Comparison of ENCODE assay signal across 10 cellular contexts in the genomic region with DNA sequence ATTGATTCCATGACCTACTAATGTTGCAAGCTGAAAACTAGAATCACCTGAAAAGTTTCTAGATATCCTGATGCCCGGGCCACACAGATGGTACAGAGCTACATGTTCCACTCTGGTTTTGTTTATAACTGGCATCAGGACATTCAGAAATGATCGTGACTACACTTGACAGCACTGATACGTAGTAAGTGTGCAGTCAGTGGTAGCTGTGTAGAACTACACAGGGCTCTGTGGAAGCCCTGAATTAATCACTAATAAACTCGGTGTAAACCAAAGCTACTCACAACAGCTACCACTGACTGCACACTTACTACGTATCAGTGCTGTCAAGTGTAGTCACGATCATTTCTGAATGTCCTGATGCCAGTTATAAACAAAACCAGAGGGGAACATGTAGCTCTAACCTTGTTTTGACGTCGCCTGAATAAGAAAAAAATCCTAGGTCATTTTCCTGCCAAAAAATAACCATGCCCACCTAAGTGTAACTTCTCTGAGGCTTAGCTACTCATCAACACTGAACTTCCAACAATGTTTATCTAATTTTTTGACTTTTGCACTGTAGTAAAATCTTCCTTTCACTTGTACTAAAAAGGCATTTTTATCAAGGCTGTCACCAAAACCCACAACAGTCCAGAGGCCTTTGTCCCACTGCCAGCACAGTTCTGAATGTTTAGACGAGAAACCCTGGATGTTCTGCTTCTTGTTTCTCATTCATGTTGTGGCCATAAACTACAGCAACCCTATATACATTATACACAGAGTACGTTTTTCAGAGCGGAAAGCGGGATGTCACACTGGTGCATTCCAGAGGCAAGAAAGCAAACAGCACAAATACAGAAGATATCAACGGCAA.
DNase-seq lines count a peak whose midpoint lies in the region; ATAC-seq and TF ChIP-seq lines count a peak whose summit lies in the region.
"Had no signal": no experiment of that assay in that cellular context is flagged by ENCODE, and none has a peak within 500 bp of the region (broad histone marks: within the 10 kb centered on the region; RNA-seq: fewer than 3 reads in every experiment).

No MANE protein-coding gene starts in this region.

- TF ChIP-seq RAD21 in SK-N-SH (IDR thresholded peaks at IDR 0.05; ENCODE audit: low read length), result no peak

- peaks cover 2% of the 10 kb centered on the region for H3K9me3 Mint-ChIP-seq in nephron

- H3K36me3 ChIP-seq in SK-N-SH (replicated peaks in 1 of 2; ENCODE audit: control insufficient read depth in 1 of 2, insufficient read depth in 2 of 2, low read length in 1 of 2) (no peaks in the 10 kb centered on the region), vagina (peaks cover 0 to 22% of the 10 kb centered on the region in 2 donors)

- H3K4me1 Mint-ChIP-seq in nephron, result peaks cover 66% of the 10 kb centered on the region

- H3K9me3 ChIP-seq in SK-N-SH (no peaks in the 10 kb centered on the region), vagina (no peaks in the 10 kb centered on the region)

- CTCF ChIA-PET in SK-N-SH (lab: Yijun Ruan, JAX), result interaction anchor here (0.8 kb wide), 1 partner anchor 570 kb away, joined by 3 read pairs; no protein-coding TSS in a partner anchor

- peak overlapping the region; percentile 95 to 99 (median 99) for H3K27ac Mint-ChIP-seq in nephron
- H3K27ac Mint-ChIP-seq: activated naive CD8-positive, alpha-beta T cell had no signal

- TF ChIP-seq CTCF in SK-N-SH (IDR thresholded peaks at IDR 0.05) (no peak), nephron (IDR thresholded peaks at IDR 0.05; ENCODE audit: unreplicated experiment in 3 of 3) (no peak), vagina (IDR thresholded peaks at IDR 0.05) (no peak)

- peaks cover 22% of the 10 kb centered on the region; the same call in 1 of the 2 replicates for H3K27me3 ChIP-seq in SK-N-SH (ENCODE audit: insufficient read depth)
- no peaks in the 10 kb centered on the region for H3K27me3 ChIP-seq in vagina

- H3K4me3 ChIP-seq in SK-N-SH (ENCODE audit: low read depth in 2 of 2, low read length in 1 of 2), result no peak overlapping the region
- no peak overlapping the region for H3K4me3 ChIP-seq in vagina

- H3K9ac ChIP-seq in SK-N-SH, result no peak overlapping the region
- H3K9ac ChIP-seq: parathyroid adenoma had no signal

- peak overlapping the region in 1 of 3 experiments; percentile 6 for H3K4me3 Mint-ChIP-seq in nephron
- H3K4me3 Mint-ChIP-seq: activated naive CD8-positive, alpha-beta T cell had no signal

- POLR2A ChIA-PET in SK-N-SH (lab: Yijun Ruan, JAX), result no interaction called here

- no peak overlapping the region for H2AFZ ChIP-seq in SK-N-SH (ENCODE audit: low read depth)
- H2AFZ ChIP-seq: parathyroid adenoma had no signal

- peak overlapping the region; percentile 54; the same call in 1 of the 2 replicates for H3K4me2 ChIP-seq in SK-N-SH

- no peak for TF ChIP-seq POLR2A in vagina (IDR thresholded peaks at IDR 0.05)

- no peaks in the 10 kb centered on the region for H3K79me2 ChIP-seq in SK-N-SH (ENCODE audit: insufficient read depth)
- H3K79me2 ChIP-seq: parathyroid adenoma had no signal

- H3K27me3 Mint-ChIP-seq in nephron (ENCODE audit: low read depth), result peaks cover 3% of the 10 kb centered on the region
- H3K27me3 Mint-ChIP-seq: activated naive CD8-positive, alpha-beta T cell had no signal

- H3K9me2 ChIP-seq in SK-N-SH, result no peaks in the 10 kb centered on the region

- H3K36me3 Mint-ChIP-seq in nephron (ENCODE audit: low read depth), result peaks cover 49% of the 10 kb centered on the region

- no peak overlapping the region for H3K27ac ChIP-seq in SK-N-SH (ENCODE audit: low read depth in 2 of 2, low read length in 1 of 2)
- peak overlapping the region; percentile 71 for H3K27ac ChIP-seq in vagina
- H3K27ac ChIP-seq: parathyroid adenoma had no signal

- H4K20me1 ChIP-seq in SK-N-SH (ENCODE audit: insufficient read depth), result no peaks in the 10 kb centered on the region

- ATAC-seq in HG03280 (IDR thresholded peaks at IDR 0.05; ENCODE audit: unreplicated experiment), result no peak

- H3K4me1 ChIP-seq in SK-N-SH (ENCODE audit: control insufficient read depth in 1 of 2, insufficient read depth in 2 of 2, low read depth in 1 of 2, low read length in 1 of 2) (no peaks in the 10 kb centered on the region), vagina (peaks cover 53% of the 10 kb centered on the region)
- H3K4me1 ChIP-seq: parathyroid adenoma had no signal

- no peak for TF ChIP-seq EP300 in SK-N-SH (IDR thresholded peaks at IDR 0.05; ENCODE audit: borderline replicate concordance in 1 of 2, low read depth in 1 of 2, low read length in 1 of 2)

- 6% methylated on average over 13 of the region's 13 CpGs for WGBS in SK-N-SH (ENCODE audit: low lambda C conversion rate)

- DNase-seq in SK-N-SH (no peak), fibroblast of peridontal ligament (ENCODE audit: extremely low read depth) (peak; percentile 72), vagina (ENCODE audit: extremely low spot score in 2 of 2) (peak in 1 of 2 donors; percentile 62), DMS114 treated with DMSO at 0.1 percent for 48 hours (lab: John Stamatoyannopoulos, UW; ENCODE audit: unreplicated experiment) (no peak), T-helper 1 cell (no peak)
- DNase-seq: activated CD4-positive, CD25-positive, alpha-beta regulatory T cell had no signal

- intact Hi-C loops in vagina (cut with DNase I), result no loop called here

- no peaks in the 10 kb centered on the region for H3F3A ChIP-seq in SK-N-SH (replicated peaks; ENCODE audit: insufficient read depth)

TF ChIP-seq in SK-N-SH, 30 proteins besides CTCF, POLR2A, EP300 and RAD21:
- TF ChIP-seq GABPA (IDR thresholded peaks at IDR 0.05; ENCODE audit: low read depth), result no peak
- TF ChIP-seq, protein P1, sequence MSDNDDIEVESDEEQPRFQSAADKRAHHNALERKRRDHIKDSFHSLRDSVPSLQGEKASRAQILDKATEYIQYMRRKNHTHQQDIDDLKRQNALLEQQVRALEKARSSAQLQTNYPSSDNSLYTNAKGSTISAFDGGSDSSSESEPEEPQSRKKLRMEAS (IDR thresholded peaks at IDR 0.05; ENCODE audit: low read depth), result no peak
